Comparison of ENCODE assay signal across 9 cellular contexts in genomic region chr10:50367732-50368131, GRCh38.
A peak's percentile ranks its signal among the peaks of the same experiment; 100 is the strongest.
DNase-seq lines count a peak whose midpoint lies in the region; ATAC-seq and TF ChIP-seq lines count a peak whose summit lies in the region.
"Had no signal": no experiment of that assay in that cellular context is flagged by ENCODE, and none has a peak within 500 bp of the region (broad histone marks: within the 10 kb centered on the region; RNA-seq: fewer than 3 reads in every experiment).

No MANE protein-coding gene starts in this region.

- H2AK5ac ChIP-seq in mesendoderm (ENCODE audit: low read length): no peak overlapping the region

- H3K18ac ChIP-seq in mesendoderm (ENCODE audit: low read length): no peak overlapping the region

- H3K4me1 ChIP-seq in body of pancreas (no peaks in the 10 kb centered on the region), mesendoderm (ENCODE audit: control insufficient read depth, low read depth, low read length) (no peaks in the 10 kb centered on the region)

- H3K4me3 ChIP-seq in body of pancreas: no peak overlapping the region
- no peak overlapping the region for H3K4me3 ChIP-seq in mesendoderm (ENCODE audit: low read length)

- no peak overlapping the region for H3K9ac ChIP-seq in mesendoderm (ENCODE audit: low read length)

- H3K4ac ChIP-seq in mesendoderm (ENCODE audit: low read depth, low read length): no peak overlapping the region

- H2BK15ac ChIP-seq in mesendoderm (replicated peaks; ENCODE audit: low read depth): no peak overlapping the region

- no peak overlapping the region for H3K27ac ChIP-seq in body of pancreas
- no peak overlapping the region for H3K27ac ChIP-seq in mesendoderm (ENCODE audit: low read depth, low read length)

- TF ChIP-seq POLR2A in body of pancreas (IDR thresholded peaks at IDR 0.05): no peak

- H3K79me2 ChIP-seq in mesendoderm (ENCODE audit: control insufficient read depth, insufficient read depth, low read length): no peaks in the 10 kb centered on the region

- H3K27me3 ChIP-seq in body of pancreas (no peaks in the 10 kb centered on the region), mesendoderm (ENCODE audit: insufficient read depth, low read length, poor library complexity) (no peaks in the 10 kb centered on the region)

- peaks cover 2% of the 10 kb centered on the region for H3K79me1 ChIP-seq in mesendoderm (ENCODE audit: low read length)

- no peak overlapping the region for H2BK5ac ChIP-seq in mesendoderm (ENCODE audit: low read length)

- H3K36me3 ChIP-seq in body of pancreas (replicated peaks in 1 of 2; ENCODE audit: insufficient read depth in 1 of 2, low read depth in 2 of 2) (no peaks in the 10 kb centered on the region), mesendoderm (ENCODE audit: control insufficient read depth, insufficient read depth, low read length) (no peaks in the 10 kb centered on the region)

- no peak overlapping the region for H3K56ac ChIP-seq in mesendoderm (ENCODE audit: low read length)

- H3K9me3 ChIP-seq in body of pancreas: no peaks in the 10 kb centered on the region

- intact Hi-C loops in body of pancreas (cut with DNase I): no loop called here

- H4K8ac ChIP-seq in mesendoderm (ENCODE audit: low read depth, low read length): no peak overlapping the region

- no peak overlapping the region for H3K4me2 ChIP-seq in mesendoderm (ENCODE audit: low read length)

- no peak overlapping the region for H2BK120ac ChIP-seq in mesendoderm (ENCODE audit: low read depth, low read length)

- WGBS in body of pancreas, 2 donors: 83 to 86% methylated on average over 1 of the region's 1 CpG
- WGBS in mesendoderm (ENCODE audit: extremely low coverage, insufficient coverage, low lambda C conversion rate): no CpG with 5 or more reads among the region's 1 CpG

- no peak overlapping the region for H3K23ac ChIP-seq in mesendoderm (ENCODE audit: low read length)

- no peak overlapping the region for H4K5ac ChIP-seq in mesendoderm (ENCODE audit: low read length)

- peak in 5 of 7 experiments; percentile 12 to 41 (median 32) for TF ChIP-seq CTCF in body of pancreas (IDR thresholded peaks at IDR 0.05)

- no peak for ATAC-seq in body of pancreas
- ATAC-seq in GM21526 (IDR thresholded peaks at IDR 0.05; ENCODE audit: low FRiP score, unreplicated experiment): no peak

- DNase-seq in DMS114 treated with DMSO at 0.1 percent for 48 hours (lab: John Stamatoyannopoulos, UW; ENCODE audit: unreplicated experiment): peak; percentile 23
- peak; percentile 4 for DNase-seq in HS-27A (ENCODE audit: low read depth)
- peak in 2 of 4 donors; percentile 16 to 23 for DNase-seq in body of pancreas
- DNase-seq in mesendoderm: peak; percentile 72
- DNase-seq in stimulated activated naive CD4-positive, alpha-beta T cell treated with Interleukin-2 at 50 U/mL for 16 hours (lab: John Stamatoyannopoulos, UW): no peak
- DNase-seq in ureter (ENCODE audit: low spot score): no peak
- no peak for DNase-seq in NCI-H146 treated with DMSO at 0.1 percent for 48 hours (lab: John Stamatoyannopoulos, UW; ENCODE audit: unreplicated experiment)
- DNase-seq: NCI-H187 had no signal

Comparison
In these comparisons a context has a peak if more than half of its experiments do, and no peak if none do; other contexts are left out.
1. DNase-seq: peak in DMS114 treated with DMSO at 0.1 percent for 48 hours (single experiment), HS-27A (single experiment) and mesendoderm (single experiment); none in stimulated activated naive CD4-positive, alpha-beta T cell treated with Interleukin-2 at 50 U/mL for 16 hours (single experiment), ureter (single experiment) and NCI-H146 treated with DMSO at 0.1 percent for 48 hours (single experiment).